Comparison of ENCODE assay signal across 13 cellular contexts in genomic region chr5:55665065-55665464, GRCh38.
"Had no signal": no experiment of that assay in that cellular context is flagged by ENCODE, and none has a peak within 500 bp of the region (broad histone marks: within the 10 kb centered on the region; RNA-seq: fewer than 3 reads in every experiment).

No MANE protein-coding gene starts in this region.

- H3K27ac ChIP-seq: dorsolateral prefrontal cortex, esophagus muscularis mucosa, neural progenitor cell, pancreas, transverse colon, VCaP had no signal

- H3K27me3 ChIP-seq: dorsolateral prefrontal cortex, esophagus muscularis mucosa, neural progenitor cell, pancreas, transverse colon had no signal

- H3K36me3 ChIP-seq: neural progenitor cell had no signal

- H2AFZ ChIP-seq: neural progenitor cell had no signal

- H3K4me1 ChIP-seq: neural progenitor cell, pancreas had no signal

- H3K9ac ChIP-seq: neural progenitor cell had no signal

- DNase-seq: activated CD4-positive, alpha-beta memory T cell treated with anti-CD3 and anti-CD28 coated beads for 36 hours; activated CD8-positive, alpha-beta memory T cell treated with anti-CD3 and anti-CD28 coated beads, Interleukin-2, amount 50 U/mL, for 48 hours; activated naive CD8-positive, alpha-beta T cell treated with anti-CD3 and anti-CD28 coated beads, Interleukin-2, amount 10 ng/mL, durations not matched to agents 7 days and 5 days; cerebellar nuclear complex; dorsolateral prefrontal cortex; pancreas; retina; transverse colon had no signal

- H3K4me3 ChIP-seq: dorsolateral prefrontal cortex, esophagus muscularis mucosa, neural progenitor cell, pancreas, smooth muscle cell, transverse colon had no signal

- H3K4me2 ChIP-seq: neural progenitor cell, smooth muscle cell had no signal

- H3K9me3 ChIP-seq: esophagus muscularis mucosa, pancreas, transverse colon had no signal

- ATAC-seq: pancreas; stimulated activated effector memory CD8-positive, alpha-beta T cell treated with anti-CD3 and anti-CD28 coated beads, Interleukin-12 subunit alpha, Interleukin-12 subunit beta, amount 100 ng/mL, for 72 hours had no signal
